In the genomic region with DNA sequence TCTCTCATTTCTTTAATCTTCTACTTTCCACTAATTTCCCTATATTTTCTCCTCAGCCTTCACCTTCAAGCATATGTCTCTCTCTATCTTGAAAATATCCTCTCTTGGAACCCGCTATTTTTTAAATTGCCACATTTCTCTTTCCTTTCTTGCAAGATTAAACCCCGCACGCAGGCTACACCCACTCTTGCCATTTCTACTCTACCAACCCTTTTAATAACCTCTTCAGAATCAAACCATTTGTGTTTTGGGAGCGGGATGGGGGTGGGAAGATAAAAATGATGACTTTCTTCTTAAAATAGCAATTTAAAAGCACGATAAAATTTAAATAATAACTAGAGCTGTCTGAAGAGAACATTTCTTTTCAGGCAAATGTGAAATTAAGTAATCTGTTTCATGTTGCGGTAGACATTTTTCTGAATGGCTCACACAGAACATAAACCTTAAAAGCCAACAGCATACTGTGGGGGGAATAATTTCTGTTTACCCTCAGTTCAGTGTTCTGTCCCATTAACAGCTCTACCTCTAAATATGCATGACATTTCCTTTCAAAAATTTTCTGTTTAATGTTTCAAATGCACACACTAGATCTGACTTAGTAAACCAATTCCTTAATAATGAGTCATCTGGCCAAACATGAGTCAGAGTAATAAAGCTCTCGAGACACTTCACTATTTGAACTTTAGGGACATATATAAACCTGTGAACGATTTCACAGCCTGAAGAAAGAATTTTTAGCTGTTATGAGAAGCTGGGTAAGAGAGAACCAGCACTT, we compare ENCODE assay signal across 1 cellular context.
TF ChIP-seq lines count a peak whose summit lies in the region.

No MANE protein-coding gene starts in this region.

TF ChIP-seq in HepG2, 621 proteins besides CTCF, POLR2A, EP300 and RAD21 (continued from another document):
- TF ChIP-seq SNAPC4 (CRISPR knock-in tag; IDR thresholded peaks at IDR 0.05) (no peak), RBFOX2 (IDR thresholded peaks at IDR 0.05; ENCODE audit: low read depth, low read length) (no peak), ONECUT2 (CRISPR knock-in tag; IDR thresholded peaks at IDR 0.05) (no peak), ARNT2 (CRISPR knock-in tag; IDR thresholded peaks at IDR 0.05; ENCODE audit: low read depth) (no peak), TFE3 (CRISPR knock-in tag; IDR thresholded peaks at IDR 0.05) (no peak), FOSL2 (CRISPR knock-in tag; IDR thresholded peaks at IDR 0.05) (peak; percentile 55; the same call in 1 of the 2 replicates), JUNB (CRISPR knock-in tag; IDR thresholded peaks at IDR 0.05; ENCODE audit: borderline replicate concordance) (peak; percentile 50; the same call in 1 of the 2 replicates), SRSF1 (optimal IDR thresholded peaks at IDR 0.05; ENCODE audit: low read depth, low read length) (no peak), FOSL1 (CRISPR knock-in tag; IDR thresholded peaks at IDR 0.05; ENCODE audit: borderline replicate concordance) (peak; percentile 72), MAZ (IDR thresholded peaks at IDR 0.05; ENCODE audit: borderline replicate concordance, low read depth, low read length) (no peak), MAZ (CRISPR knock-in tag; IDR thresholded peaks at IDR 0.05; ENCODE audit: low read depth) (no peak), HNRNPUL1 (IDR thresholded peaks at IDR 0.05; ENCODE audit: low read depth, low read length) (no peak), IKZF1 (IDR thresholded peaks at IDR 0.05) (no peak), NR3C1 (CRISPR knock-in tag; IDR thresholded peaks at IDR 0.05) (no peak), HOXD1 (CRISPR knock-in tag; IDR thresholded peaks at IDR 0.05) (no peak), ZMYM3 (CRISPR knock-in tag; IDR thresholded peaks at IDR 0.05) (no peak), ZFP37 (CRISPR knock-in tag; IDR thresholded peaks at IDR 0.05; ENCODE audit: borderline replicate concordance) (no peak), POLR2AphosphoS5 (IDR thresholded peaks at IDR 0.05; ENCODE audit: low read depth, low read length) (no peak), KIAA2018 (CRISPR knock-in tag; IDR thresholded peaks at IDR 0.05; ENCODE audit: borderline replicate concordance) (no peak)
- TF ChIP-seq, protein P1, sequence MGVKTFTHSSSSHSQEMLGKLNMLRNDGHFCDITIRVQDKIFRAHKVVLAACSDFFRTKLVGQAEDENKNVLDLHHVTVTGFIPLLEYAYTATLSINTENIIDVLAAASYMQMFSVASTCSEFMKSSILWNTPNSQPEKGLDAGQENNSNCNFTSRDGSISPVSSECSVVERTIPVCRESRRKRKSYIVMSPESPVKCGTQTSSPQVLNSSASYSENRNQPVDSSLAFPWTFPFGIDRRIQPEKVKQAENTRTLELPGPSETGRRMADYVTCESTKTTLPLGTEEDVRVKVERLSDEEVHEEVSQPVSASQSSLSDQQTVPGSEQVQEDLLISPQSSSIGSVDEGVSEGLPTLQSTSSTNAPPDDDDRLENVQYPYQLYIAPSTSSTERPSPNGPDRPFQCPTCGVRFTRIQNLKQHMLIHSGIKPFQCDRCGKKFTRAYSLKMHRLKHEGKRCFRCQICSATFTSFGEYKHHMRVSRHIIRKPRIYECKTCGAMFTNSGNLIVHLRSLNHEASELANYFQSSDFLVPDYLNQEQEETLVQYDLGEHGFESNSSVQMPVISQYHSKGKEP (CRISPR knock-in tag; IDR thresholded peaks at IDR 0.05), result no peak
- TF ChIP-seq, protein P2, sequence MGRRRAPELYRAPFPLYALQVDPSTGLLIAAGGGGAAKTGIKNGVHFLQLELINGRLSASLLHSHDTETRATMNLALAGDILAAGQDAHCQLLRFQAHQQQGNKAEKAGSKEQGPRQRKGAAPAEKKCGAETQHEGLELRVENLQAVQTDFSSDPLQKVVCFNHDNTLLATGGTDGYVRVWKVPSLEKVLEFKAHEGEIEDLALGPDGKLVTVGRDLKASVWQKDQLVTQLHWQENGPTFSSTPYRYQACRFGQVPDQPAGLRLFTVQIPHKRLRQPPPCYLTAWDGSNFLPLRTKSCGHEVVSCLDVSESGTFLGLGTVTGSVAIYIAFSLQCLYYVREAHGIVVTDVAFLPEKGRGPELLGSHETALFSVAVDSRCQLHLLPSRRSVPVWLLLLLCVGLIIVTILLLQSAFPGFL (CRISPR knock-in tag; IDR thresholded peaks at IDR 0.05), result no peak
TF ChIP-seq in HepG2: peak in this region for 10.
